17 cellular contexts compared by ENCODE assay signal in the genomic region with DNA sequence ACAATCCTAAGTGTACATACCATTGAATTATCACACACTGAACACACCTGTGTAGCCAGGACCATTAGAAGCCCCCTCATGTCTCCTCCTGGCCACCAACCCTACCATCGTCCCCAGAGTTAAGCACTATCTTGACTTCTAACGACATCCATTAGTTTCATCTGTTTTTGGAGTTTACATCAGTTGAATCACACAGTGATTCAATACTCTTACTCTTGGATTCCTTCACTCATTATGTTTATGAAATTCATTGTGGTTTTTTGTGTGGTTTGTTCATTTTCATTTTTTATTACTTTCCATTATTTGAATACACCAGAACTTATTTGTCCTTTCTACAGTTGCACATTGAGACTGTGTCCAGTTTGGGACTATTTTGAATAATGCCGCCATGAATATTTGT. TPM values are rescaled to one million over a fixed set of nuclear protein-coding genes. Genes with fewer than 3 reads are reported as not detected.
DNase-seq lines count a peak whose midpoint lies in the region; ATAC-seq and TF ChIP-seq lines count a peak whose summit lies in the region.
"Had no signal": no experiment of that assay in that cellular context is flagged by ENCODE, and none has a peak within 500 bp of the region (broad histone marks: within the 10 kb centered on the region; RNA-seq: fewer than 3 reads in every experiment).

No MANE protein-coding gene starts in this region.

- H3K4me3 Mint-ChIP-seq in stimulated activated naive CD8-positive, alpha-beta T cell treated with anti-CD3 and anti-CD28 coated beads, Interleukin-15, amount 100 ng/mL, for 72 hours, result no peak overlapping the region
- H3K4me3 Mint-ChIP-seq in activated T-helper 17 cell treated with anti-CD3 and anti-CD28 coated beads, Interleukin-2, amount 50 U/mL, for 72 hours, result no peak overlapping the region
- no peak overlapping the region for H3K4me3 Mint-ChIP-seq in stimulated activated effector memory CD8-positive, alpha-beta T cell treated with anti-CD3 and anti-CD28 coated beads, Interleukin-12 subunit alpha, Interleukin-12 subunit beta, amount 100 ng/mL, for 72 hours
- H3K4me3 Mint-ChIP-seq: CD4-positive, alpha-beta T cell; H9; IgD-negative memory B cell had no signal

- H3K27ac ChIP-seq in osteoblast (ENCODE audit: low read depth, low read length), result no peak overlapping the region

- DNase-seq in stimulated activated naive CD8-positive, alpha-beta T cell treated with anti-CD3 and anti-CD28 coated beads, Interleukin-15, amount 100 ng/mL, for 72 hours, result no peak
- DNase-seq in stimulated activated naive CD8-positive, alpha-beta T cell treated with anti-CD3 and anti-CD28 coated beads, Interleukin-15, Interleukin-2, amounts not matched to agents 100 U/mL and 50 U/mL, for 24 hours, result no peak
- DNase-seq in osteoblast (ENCODE audit: insufficient read length, low spot score, missing footprints), result peak; percentile 71
- no peak for DNase-seq in stimulated activated effector memory CD8-positive, alpha-beta T cell treated with anti-CD3 and anti-CD28 coated beads, Interleukin-12 subunit alpha, Interleukin-12 subunit beta, amount 100 ng/mL, for 72 hours (ENCODE audit: low spot score in 2 of 2)
- DNase-seq in NCI-H510A (lab: John Stamatoyannopoulos, UW), result no peak
- no peak for DNase-seq in CD1c-positive myeloid dendritic cell (ENCODE audit: extremely low spot score)
- DNase-seq: ACHN; BE2C; C1 segment of cervical spinal cord; CD4-positive, alpha-beta T cell; GDM1; H9 had no signal

- no peaks in the 10 kb centered on the region for H3K36me3 ChIP-seq in osteoblast (ENCODE audit: insufficient read depth, low read length)
- H3K36me3 ChIP-seq: BE2C had no signal

- H3K4me3 ChIP-seq in osteoblast (ENCODE audit: insufficient read depth, low read length), result no peak overlapping the region

- H3K27me3 Mint-ChIP-seq in stimulated activated naive CD8-positive, alpha-beta T cell treated with anti-CD3 and anti-CD28 coated beads, Interleukin-15, amount 100 ng/mL, for 72 hours, result peaks cover 11% of the 10 kb centered on the region
- H3K27me3 Mint-ChIP-seq in activated T-helper 17 cell treated with anti-CD3 and anti-CD28 coated beads, Interleukin-2, amount 50 U/mL, for 72 hours, result peaks cover 15% of the 10 kb centered on the region
- H3K27me3 Mint-ChIP-seq: CD4-positive, alpha-beta T cell had no signal

- H3K4me2 ChIP-seq in osteoblast (ENCODE audit: insufficient read depth, low read length), result no peak overlapping the region

- peak; percentile 59 for ATAC-seq in stimulated activated naive CD8-positive, alpha-beta T cell treated with anti-CD3 and anti-CD28 coated beads, Interleukin-15, amount 100 ng/mL, for 72 hours
- ATAC-seq in stimulated activated naive CD8-positive, alpha-beta T cell treated with anti-CD3 and anti-CD28 coated beads, Interleukin-15, Interleukin-2, amounts not matched to agents 100 U/mL and 50 U/mL, for 24 hours, result no peak
- peak; percentile 43 for ATAC-seq in activated T-helper 17 cell treated with anti-CD3 and anti-CD28 coated beads, Interleukin-2, amount 50 U/mL, for 72 hours (replicated peaks)
- ATAC-seq in stimulated activated effector memory CD8-positive, alpha-beta T cell treated with anti-CD3 and anti-CD28 coated beads, Interleukin-12 subunit alpha, Interleukin-12 subunit beta, amount 100 ng/mL, for 72 hours, result peak; percentile 55
- ATAC-seq in GM18907 (IDR thresholded peaks at IDR 0.05; ENCODE audit: unreplicated experiment), result no peak

- H3K79me2 ChIP-seq in osteoblast (ENCODE audit: insufficient read depth, low read length), result no peaks in the 10 kb centered on the region

- no peak for TF ChIP-seq CTCF in osteoblast (IDR thresholded peaks at IDR 0.05; ENCODE audit: extremely low read depth, low read depth, low read length)

- H3K4me1 Mint-ChIP-seq in stimulated activated naive CD8-positive, alpha-beta T cell treated with anti-CD3 and anti-CD28 coated beads, Interleukin-15, amount 100 ng/mL, for 72 hours, result peaks cover 7% of the 10 kb centered on the region
- H3K4me1 Mint-ChIP-seq in activated T-helper 17 cell treated with anti-CD3 and anti-CD28 coated beads, Interleukin-2, amount 50 U/mL, for 72 hours, result no peaks in the 10 kb centered on the region
- H3K4me1 Mint-ChIP-seq in stimulated activated effector memory CD8-positive, alpha-beta T cell treated with anti-CD3 and anti-CD28 coated beads, Interleukin-12 subunit alpha, Interleukin-12 subunit beta, amount 100 ng/mL, for 72 hours, result peaks cover 13% of the 10 kb centered on the region

- H3K36me3 Mint-ChIP-seq in activated T-helper 17 cell treated with anti-CD3 and anti-CD28 coated beads, Interleukin-2, amount 50 U/mL, for 72 hours (ENCODE audit: low read depth), result no peaks in the 10 kb centered on the region
- H3K36me3 Mint-ChIP-seq in stimulated activated effector memory CD8-positive, alpha-beta T cell treated with anti-CD3 and anti-CD28 coated beads, Interleukin-12 subunit alpha, Interleukin-12 subunit beta, amount 100 ng/mL, for 72 hours, result no peaks in the 10 kb centered on the region
- H3K36me3 Mint-ChIP-seq: IgD-negative memory B cell had no signal

- H3K9me3 ChIP-seq in osteoblast (ENCODE audit: low read depth, low read length), result no peaks in the 10 kb centered on the region
- H3K9me3 ChIP-seq: BE2C, Caco-2 had no signal

- peaks cover 8 to 11% of the 10 kb centered on the region in 2 donors for H3K9me3 Mint-ChIP-seq in stimulated activated naive CD8-positive, alpha-beta T cell treated with anti-CD3 and anti-CD28 coated beads, Interleukin-15, amount 100 ng/mL, for 72 hours
- H3K9me3 Mint-ChIP-seq in activated T-helper 17 cell treated with anti-CD3 and anti-CD28 coated beads, Interleukin-2, amount 50 U/mL, for 72 hours, result no peaks in the 10 kb centered on the region
- no peaks in the 10 kb centered on the region for H3K9me3 Mint-ChIP-seq in stimulated activated effector memory CD8-positive, alpha-beta T cell treated with anti-CD3 and anti-CD28 coated beads, Interleukin-12 subunit alpha, Interleukin-12 subunit beta, amount 100 ng/mL, for 72 hours
- H3K9me3 Mint-ChIP-seq: CD4-positive, alpha-beta T cell; IgD-negative memory B cell had no signal

- no peaks in the 10 kb centered on the region for H4K20me1 ChIP-seq in osteoblast (ENCODE audit: insufficient read depth, low read length)

- peaks cover 50% of the 10 kb centered on the region for H3K27me3 ChIP-seq in osteoblast (ENCODE audit: insufficient read depth, low read length)
- H3K27me3 ChIP-seq: BE2C had no signal

- peak overlapping the region in 1 of 2 donors; percentile 89 for H3K27ac Mint-ChIP-seq in stimulated activated naive CD8-positive, alpha-beta T cell treated with anti-CD3 and anti-CD28 coated beads, Interleukin-15, amount 100 ng/mL, for 72 hours
- H3K27ac Mint-ChIP-seq in activated T-helper 17 cell treated with anti-CD3 and anti-CD28 coated beads, Interleukin-2, amount 50 U/mL, for 72 hours, result no peak overlapping the region
- no peak overlapping the region for H3K27ac Mint-ChIP-seq in stimulated activated effector memory CD8-positive, alpha-beta T cell treated with anti-CD3 and anti-CD28 coated beads, Interleukin-12 subunit alpha, Interleukin-12 subunit beta, amount 100 ng/mL, for 72 hours
- H3K27ac Mint-ChIP-seq: CD4-positive, alpha-beta T cell; H9; IgD-negative memory B cell had no signal

- no peak overlapping the region for H2AFZ ChIP-seq in osteoblast (ENCODE audit: low read length)

- H3K4me1 ChIP-seq in osteoblast (ENCODE audit: insufficient read depth, low read length), result no peaks in the 10 kb centered on the region
- H3K4me1 ChIP-seq: BE2C had no signal

RNA-seq across cellular contexts. Expression of gene DRC7, which starts 13.6 kb away (rescaled TPM):
- not detected for total RNA-seq in activated T-helper 17 cell treated with anti-CD3 and anti-CD28 coated beads, Interleukin-2, amount 50 U/mL, for 72 hours
- total RNA-seq in osteoblast, result not detected in 2 replicates
- total RNA-seq: CD4-positive, alpha-beta T cell; H1 had no signal

RNA-seq across cellular contexts. Expression of gene KATNB1, which starts 27.4 kb away (rescaled TPM):
- 10 to 100 TPM; 20.0 to 37.5 TPM for total RNA-seq in activated T-helper 17 cell treated with anti-CD3 and anti-CD28 coated beads, Interleukin-2, amount 50 U/mL, for 72 hours
- total RNA-seq in osteoblast, result 17.7 and 24.6 TPM in 2 replicates

RNA-seq across cellular contexts. Expression of gene ADGRG3, which starts 40.1 kb away (rescaled TPM):
- not detected for total RNA-seq in activated T-helper 17 cell treated with anti-CD3 and anti-CD28 coated beads, Interleukin-2, amount 50 U/mL, for 72 hours
- not detected in 2 replicates for total RNA-seq in osteoblast

Comparison
In these comparisons a context has a peak if more than half of its experiments do, and no peak if none do; other contexts are left out.
1. ATAC-seq: peak in stimulated activated naive CD8-positive, alpha-beta T cell treated with anti-CD3 and anti-CD28 coated beads, Interleukin-15, amount 100 ng/mL, for 72 hours (single experiment), activated T-helper 17 cell treated with anti-CD3 and anti-CD28 coated beads, Interleukin-2, amount 50 U/mL, for 72 hours (single experiment) and stimulated activated effector memory CD8-positive, alpha-beta T cell treated with anti-CD3 and anti-CD28 coated beads, Interleukin-12 subunit alpha, Interleukin-12 subunit beta, amount 100 ng/mL, for 72 hours (single experiment); none in stimulated activated naive CD8-positive, alpha-beta T cell treated with anti-CD3 and anti-CD28 coated beads, Interleukin-15, Interleukin-2, amounts not matched to agents 100 U/mL and 50 U/mL, for 24 hours (single experiment) and GM18907 (single experiment).